ENCODE assay signal across 22 cellular contexts in genomic region chr16:85853641-85854545, GRCh38. TPM values are rescaled to one million over a fixed set of nuclear protein-coding genes. Genes with fewer than 3 reads are reported as not detected.
DNase-seq lines count a peak whose midpoint lies in the region; ATAC-seq and TF ChIP-seq lines count a peak whose summit lies in the region.
"Had no signal": no experiment of that assay in that cellular context is flagged by ENCODE, and none has a peak within 500 bp of the region (broad histone marks: within the 10 kb centered on the region; RNA-seq: fewer than 3 reads in every experiment).

No MANE protein-coding gene starts in this region.

- DNase-seq in CD14-positive monocyte (ENCODE audit: low spot score) = no peak
- DNase-seq in MV-4-11 (lab: John Stamatoyannopoulos, UW) = peak; percentile 92
- DNase-seq in sigmoid colon = peak; percentile 54
- no peak for DNase-seq in NCI-H2227 (lab: John Stamatoyannopoulos, UW; ENCODE audit: unreplicated experiment)
- no peak for DNase-seq in stimulated activated effector memory CD8-positive, alpha-beta T cell treated with anti-CD3 and anti-CD28 coated beads, Interleukin-12 subunit alpha, Interleukin-12 subunit beta, amount 100 ng/mL, for 72 hours (ENCODE audit: low spot score in 2 of 2)
- no peak for DNase-seq in stimulated activated CD4-positive, alpha-beta T cell treated with anti-CD3 and anti-CD28 coated beads, Interleukin-1b, Interleukin-23, amount 100 ng/mL, for 48 hours
- no peak for DNase-seq in uterus
- DNase-seq: activated CD4-positive, alpha-beta T cell treated with anti-CD3 and anti-CD28 coated beads, Interleukin-2, amount 10 ng/mL, durations not matched to agents 24 days and 14 days; activated naive CD8-positive, alpha-beta T cell treated with anti-CD3 and anti-CD28 coated beads, Interleukin-2, amount 10 ng/mL, durations not matched to agents 7 days and 5 days; effector memory CD8-positive, alpha-beta T cell; HCEC 1CT; NCI-H146; NCI-H526 treated with DMSO at 0.1 percent for 48 hours; OCI-M1; SHP77 treated with DMSO at 0.1 percent for 48 hours; thyroid gland had no signal

- TF ChIP-seq CTCF in CD14-positive monocyte (IDR thresholded peaks at IDR 0.05) (no peak), sigmoid colon (IDR thresholded peaks at IDR 0.05) (no peak), uterus (IDR thresholded peaks at IDR 0.05) (no peak)

- WGBS in sigmoid colon, 2 donors = 75 to 83% methylated on average over 16 of the region's 16 CpGs

- no peak overlapping the region for H3K4me3 ChIP-seq in sigmoid colon
- no peak overlapping the region for H3K4me3 ChIP-seq in uterus
- H3K4me3 ChIP-seq: thyroid gland had no signal

- H3K27me3 Mint-ChIP-seq in CD14-positive monocyte (ENCODE audit: low read depth in 3 of 3) = peaks cover 1 to 3% (median 3%) of the 10 kb centered on the region in 3 donors
- H3K27me3 Mint-ChIP-seq in dendritic cell treated with granulocyte-macrophage colony-stimulating factor and Interleukin-4, amounts not matched to agents 40 ng/mL and 50 ng/mL, for 4 days = peaks cover 15% of the 10 kb centered on the region

- H3K27me3 ChIP-seq in sigmoid colon = no peaks in the 10 kb centered on the region
- H3K27me3 ChIP-seq in uterus = no peaks in the 10 kb centered on the region
- H3K27me3 ChIP-seq: thyroid gland had no signal

- H3K9me3 Mint-ChIP-seq in CD14-positive monocyte = peaks cover 0 to 4% (median 2%) of the 10 kb centered on the region in 7 donors
- no peaks in the 10 kb centered on the region for H3K9me3 Mint-ChIP-seq in dendritic cell treated with granulocyte-macrophage colony-stimulating factor and Interleukin-4, amounts not matched to agents 40 ng/mL and 50 ng/mL, for 4 days
- H3K9me3 Mint-ChIP-seq in stimulated activated effector memory CD8-positive, alpha-beta T cell treated with anti-CD3 and anti-CD28 coated beads, Interleukin-12 subunit alpha, Interleukin-12 subunit beta, amount 100 ng/mL, for 72 hours = no peaks in the 10 kb centered on the region
- H3K9me3 Mint-ChIP-seq: activated CD4-positive, alpha-beta T cell treated with anti-CD3 and anti-CD28 coated beads, Interleukin-2, amount 10 ng/mL, durations not matched to agents 24 days and 14 days; effector memory CD8-positive, alpha-beta T cell had no signal

- TF ChIP-seq POLR2A in sigmoid colon (IDR thresholded peaks at IDR 0.05) (no peak), uterus (IDR thresholded peaks at IDR 0.05) (no peak)

- H3K36me3 ChIP-seq in sigmoid colon (no peaks in the 10 kb centered on the region), uterus (no peaks in the 10 kb centered on the region)
- H3K36me3 ChIP-seq: neutrophil, thyroid gland had no signal

- H3K4me1 ChIP-seq in sigmoid colon = no peaks in the 10 kb centered on the region
- no peaks in the 10 kb centered on the region for H3K4me1 ChIP-seq in uterus
- H3K4me1 ChIP-seq: thyroid gland had no signal

- H3K36me3 Mint-ChIP-seq in CD14-positive monocyte = peaks cover 0 to 5% of the 10 kb centered on the region in 2 donors
- H3K36me3 Mint-ChIP-seq in dendritic cell treated with granulocyte-macrophage colony-stimulating factor and Interleukin-4, amounts not matched to agents 40 ng/mL and 50 ng/mL, for 4 days (ENCODE audit: low read depth) = peaks cover 6% of the 10 kb centered on the region
- peaks cover 12% of the 10 kb centered on the region for H3K36me3 Mint-ChIP-seq in stimulated activated effector memory CD8-positive, alpha-beta T cell treated with anti-CD3 and anti-CD28 coated beads, Interleukin-12 subunit alpha, Interleukin-12 subunit beta, amount 100 ng/mL, for 72 hours
- H3K36me3 Mint-ChIP-seq: activated naive CD8-positive, alpha-beta T cell treated with anti-CD3 and anti-CD28 coated beads, Interleukin-2, amount 10 ng/mL, durations not matched to agents 7 days and 5 days had no signal

- peak overlapping the region; percentile 82 to 93 (median 89) for H3K27ac Mint-ChIP-seq in CD14-positive monocyte
- H3K27ac Mint-ChIP-seq in dendritic cell treated with granulocyte-macrophage colony-stimulating factor and Interleukin-4, amounts not matched to agents 40 ng/mL and 50 ng/mL, for 4 days = peak overlapping the region; percentile 70
- H3K27ac Mint-ChIP-seq in stimulated activated effector memory CD8-positive, alpha-beta T cell treated with anti-CD3 and anti-CD28 coated beads, Interleukin-12 subunit alpha, Interleukin-12 subunit beta, amount 100 ng/mL, for 72 hours = no peak overlapping the region
- H3K27ac Mint-ChIP-seq: activated CD4-positive, alpha-beta T cell treated with anti-CD3 and anti-CD28 coated beads, Interleukin-2, amount 10 ng/mL, durations not matched to agents 24 days and 14 days; activated naive CD8-positive, alpha-beta T cell treated with anti-CD3 and anti-CD28 coated beads, Interleukin-2, amount 10 ng/mL, durations not matched to agents 7 days and 5 days; activated T-helper 2 cell treated with anti-CD3 and anti-CD28 coated beads, Interferon-gamma antibody, Interleukin-2, Interleukin-4, amounts not matched to agents 10 μg/mL and 5 μg/mL and 100 μg/mL, durations not matched to agents 14 hours and 24 hours and 36 hours; effector memory CD8-positive, alpha-beta T cell; T-helper 1 cell treated with Interleukin-12 subunit alpha and Interleukin-12 subunit beta and Interleukin-4 antibody, amounts not matched to agents 30 μg/mL and 1 μg/mL, for 36 hours had no signal

- no peak for ATAC-seq in stimulated activated effector memory CD8-positive, alpha-beta T cell treated with anti-CD3 and anti-CD28 coated beads, Interleukin-12 subunit alpha, Interleukin-12 subunit beta, amount 100 ng/mL, for 72 hours
- ATAC-seq: effector memory CD8-positive, alpha-beta T cell had no signal

- TF ChIP-seq EP300 in sigmoid colon (IDR thresholded peaks at IDR 0.05) = no peak

- H3K27ac ChIP-seq in sigmoid colon = peak overlapping the region in 2 of 4 donors; percentile 1 to 4
- H3K27ac ChIP-seq in uterus = no peak overlapping the region
- H3K27ac ChIP-seq: neutrophil, thyroid gland had no signal

- H3K4me1 Mint-ChIP-seq in CD14-positive monocyte = peaks cover 89% of the 10 kb centered on the region
- H3K4me1 Mint-ChIP-seq in dendritic cell treated with granulocyte-macrophage colony-stimulating factor and Interleukin-4, amounts not matched to agents 40 ng/mL and 50 ng/mL, for 4 days (ENCODE audit: low read depth) = peaks cover 73% of the 10 kb centered on the region
- H3K4me1 Mint-ChIP-seq in stimulated activated effector memory CD8-positive, alpha-beta T cell treated with anti-CD3 and anti-CD28 coated beads, Interleukin-12 subunit alpha, Interleukin-12 subunit beta, amount 100 ng/mL, for 72 hours = peaks cover 19% of the 10 kb centered on the region

- H3K9me3 ChIP-seq in sigmoid colon (no peaks in the 10 kb centered on the region), uterus (no peaks in the 10 kb centered on the region)
- H3K9me3 ChIP-seq: neutrophil, thyroid gland had no signal

- intact Hi-C loops in CD14-positive monocyte (cut with micrococcal nuclease) = loop anchor here (5.0 kb wide), 2 partner anchors 43 to 48 kb away; partner anchors contain the start of gene IRF8 (in 1 of the 2)
- intact Hi-C loops in dendritic cell treated with granulocyte-macrophage colony-stimulating factor and Interleukin-4, amounts not matched to agents 40 ng/mL and 50 ng/mL, for 4 days (cut with micrococcal nuclease) = no loop called here
- intact Hi-C loops in sigmoid colon (cut with DNase I) = no loop called here
- intact Hi-C loops in uterus (cut with DNase I; ENCODE audit: low total_unique reads) = no loop called here

- H3K4me3 Mint-ChIP-seq in CD14-positive monocyte = peak overlapping the region; percentile 58 to 63
- H3K4me3 Mint-ChIP-seq in dendritic cell treated with granulocyte-macrophage colony-stimulating factor and Interleukin-4, amounts not matched to agents 40 ng/mL and 50 ng/mL, for 4 days = no peak overlapping the region
- no peak overlapping the region for H3K4me3 Mint-ChIP-seq in stimulated activated effector memory CD8-positive, alpha-beta T cell treated with anti-CD3 and anti-CD28 coated beads, Interleukin-12 subunit alpha, Interleukin-12 subunit beta, amount 100 ng/mL, for 72 hours
- H3K4me3 Mint-ChIP-seq: activated CD4-positive, alpha-beta T cell treated with anti-CD3 and anti-CD28 coated beads, Interleukin-2, amount 10 ng/mL, durations not matched to agents 24 days and 14 days; activated naive CD8-positive, alpha-beta T cell treated with anti-CD3 and anti-CD28 coated beads, Interleukin-2, amount 10 ng/mL, durations not matched to agents 7 days and 5 days; effector memory CD8-positive, alpha-beta T cell; T-helper 1 cell treated with Interleukin-12 subunit alpha and Interleukin-12 subunit beta and Interleukin-4 antibody, amounts not matched to agents 30 μg/mL and 1 μg/mL, for 36 hours had no signal

RNA-seq across cellular contexts. Expression of gene IRF8, which starts 45.1 kb away (rescaled TPM):
- polyA plus RNA-seq in CD14-positive monocyte (100 to 1,000 TPM; 157 to 187 TPM), sigmoid colon (10 to 100 TPM; 18.5 to 74.0 (median 19.2) TPM)
- total RNA-seq in sigmoid colon (10 to 100 TPM in 1 of 4 donors, 1 to 10 TPM in 3; 3.5 to 10.8 (median 8.5) TPM), uterus (10 to 100 TPM in 1 of 4 donors, 1 to 10 TPM in 2, not detected in 1; 3.7 to 17.3 (median 3.8) TPM)
- total RNA-seq: Daoy, pulmonary artery endothelial cell had no signal

RNA-seq across cellular contexts. Expression of gene COX4I1, which starts 54.4 kb away (rescaled TPM):
- 1,000 to 10,000 TPM; 1,132 to 1,312 TPM for polyA plus RNA-seq in CD14-positive monocyte
- 100 to 1,000 TPM; 700 to 868 (median 716) TPM for total RNA-seq in sigmoid colon
- polyA plus RNA-seq in sigmoid colon = 1,000 to 10,000 TPM; 1,379 to 1,922 (median 1,756) TPM
- 100 to 1,000 TPM; 199 to 836 (median 287) TPM for total RNA-seq in uterus

RNA-seq across cellular contexts. Expression of gene EMC8, which starts 54.5 kb away (rescaled TPM):
- polyA plus RNA-seq in CD14-positive monocyte (10 to 100 TPM; 28.2 to 30.0 TPM), sigmoid colon (10 to 100 TPM; 13.8 to 23.7 (median 16.0) TPM)
- total RNA-seq in sigmoid colon (10 to 100 TPM; 23.2 to 38.8 (median 28.9) TPM), uterus (10 to 100 TPM; 11.8 to 26.6 (median 16.7) TPM)

Comparison
In these comparisons a context has a peak if more than half of its experiments do, and no peak if none do; other contexts are left out.
1. DNase-seq: peak in MV-4-11 (single experiment) and sigmoid colon (single experiment); none in CD14-positive monocyte (single experiment), NCI-H2227 (single experiment), stimulated activated effector memory CD8-positive, alpha-beta T cell treated with anti-CD3 and anti-CD28 coated beads, Interleukin-12 subunit alpha, Interleukin-12 subunit beta, amount 100 ng/mL, for 72 hours (0 of 2), stimulated activated CD4-positive, alpha-beta T cell treated with anti-CD3 and anti-CD28 coated beads, Interleukin-1b, Interleukin-23, amount 100 ng/mL, for 48 hours (single experiment) and uterus (0 of 2).
2. H3K4me3 Mint-ChIP-seq: peak in CD14-positive monocyte (2 of 2); none in dendritic cell treated with granulocyte-macrophage colony-stimulating factor and Interleukin-4, amounts not matched to agents 40 ng/mL and 50 ng/mL, for 4 days (single experiment) and stimulated activated effector memory CD8-positive, alpha-beta T cell treated with anti-CD3 and anti-CD28 coated beads, Interleukin-12 subunit alpha, Interleukin-12 subunit beta, amount 100 ng/mL, for 72 hours (single experiment).
3. intact Hi-C loops: an anchor here in CD14-positive monocyte (5.0 kb wide); none called in dendritic cell treated with granulocyte-macrophage colony-stimulating factor and Interleukin-4, amounts not matched to agents 40 ng/mL and 50 ng/mL, for 4 days, sigmoid colon and uterus.